10 cellular contexts compared by ENCODE assay signal in the genomic region with DNA sequence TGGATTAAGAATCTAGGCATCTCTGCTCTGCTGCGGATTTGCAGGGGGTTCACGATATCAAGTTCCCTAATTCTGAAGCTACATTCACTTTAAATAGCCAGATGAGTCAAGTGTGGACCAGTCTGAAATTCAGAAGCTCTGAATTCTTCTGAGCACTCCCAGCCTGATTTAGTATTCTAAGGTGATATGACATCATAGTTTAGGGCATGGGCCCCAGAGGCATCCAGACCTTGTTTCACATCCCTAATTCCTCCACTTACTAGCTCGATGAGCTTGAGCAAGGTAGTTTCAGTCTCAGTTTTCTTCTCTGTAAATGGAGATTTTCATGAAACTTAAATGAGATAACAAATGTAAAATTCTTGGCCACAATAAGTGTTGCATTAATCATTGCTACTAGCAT.
A peak's percentile ranks its signal among the peaks of the same experiment; 100 is the strongest.
DNase-seq lines count a peak whose midpoint lies in the region; ATAC-seq, FAIRE-seq and TF ChIP-seq lines count a peak whose summit lies in the region.
"Had no signal": no experiment of that assay in that cellular context is flagged by ENCODE, and none has a peak within 500 bp of the region (broad histone marks: within the 10 kb centered on the region; RNA-seq: fewer than 3 reads in every experiment).

No MANE protein-coding gene starts in this region.

- H3K36me3 Mint-ChIP-seq in activated naive CD4-positive, alpha-beta T cell treated with anti-CD3 and anti-CD28 coated beads, Interleukin-2, amount 50 U/mL, for 72 hours = no peaks in the 10 kb centered on the region

- DNase-seq in GM12891 (ENCODE audit: insufficient read length, low spot score) = peak; percentile 28
- DNase-seq in NOMO-1 treated with dmso at 0.1 percent for 144 hours (lab: John Stamatoyannopoulos, UW; ENCODE audit: unreplicated experiment) = peak; percentile 87
- no peak for DNase-seq in COLO668 (lab: John Stamatoyannopoulos, UW; ENCODE audit: unreplicated experiment)
- no peak for DNase-seq in cortex of kidney (lab: John Stamatoyannopoulos, UW)
- DNase-seq in activated naive CD4-positive, alpha-beta T cell treated with anti-CD3 and anti-CD28 coated beads, Interleukin-2, amount 50 U/mL, for 72 hours (ENCODE audit: low spot score in 2 of 2) = no peak
- no peak for DNase-seq in activated CD8-positive, alpha-beta memory T cell treated with anti-CD3 and anti-CD28 coated beads for 24 hours
- DNase-seq: GM23248, NCI-H187 had no signal

- peaks cover 0 to 4% of the 10 kb centered on the region in 2 donors for H3K9me3 Mint-ChIP-seq in activated naive CD4-positive, alpha-beta T cell treated with anti-CD3 and anti-CD28 coated beads, Interleukin-2, amount 50 U/mL, for 72 hours

- peak; percentile 99 for ATAC-seq in GM19463 (IDR thresholded peaks at IDR 0.05; ENCODE audit: unreplicated experiment)
- peak; percentile 99 for ATAC-seq in HG03025 (IDR thresholded peaks at IDR 0.05; ENCODE audit: low FRiP score, unreplicated experiment)
- no peak for ATAC-seq in activated naive CD4-positive, alpha-beta T cell treated with anti-CD3 and anti-CD28 coated beads, Interleukin-2, amount 50 U/mL, for 72 hours

- peak; percentile 78 for FAIRE-seq in GM12891 (lab: Jason Lieb, UNC)

- no peak overlapping the region for H3K27ac Mint-ChIP-seq in activated naive CD4-positive, alpha-beta T cell treated with anti-CD3 and anti-CD28 coated beads, Interleukin-2, amount 50 U/mL, for 72 hours

- TF ChIP-seq POLR2A in GM12891 (IDR thresholded peaks at IDR 0.05; ENCODE audit: low read depth, low read length) = no peak

TF ChIP-seq in GM12891, 5 proteins besides CTCF, POLR2A, EP300 and RAD21:
- TF ChIP-seq POU2F2 (IDR thresholded peaks at IDR 0.05; ENCODE audit: low read depth, low read length) (peak; percentile 52; the same call in 1 of the 2 replicates), POLR2AphosphoS5 (IDR thresholded peaks at IDR 0.05; ENCODE audit: low read depth, low read length) (no peak), SPI1 (IDR thresholded peaks at IDR 0.05; ENCODE audit: low read depth, low read length) (peak; percentile 96), TAF1 (IDR thresholded peaks at IDR 0.05; ENCODE audit: low read depth, low read length) (no peak), PAX5 (IDR thresholded peaks at IDR 0.05; ENCODE audit: insufficient read depth, low read length, severe bottlenecking) (peak; percentile 4)

Comparison
In these comparisons a context has a peak if more than half of its experiments do, and no peak if none do; other contexts are left out.
1. DNase-seq: peak in GM12891 (single experiment) and NOMO-1 treated with dmso at 0.1 percent for 144 hours (single experiment); none in COLO668 (single experiment), cortex of kidney (single experiment), activated naive CD4-positive, alpha-beta T cell treated with anti-CD3 and anti-CD28 coated beads, Interleukin-2, amount 50 U/mL, for 72 hours (0 of 2) and activated CD8-positive, alpha-beta memory T cell treated with anti-CD3 and anti-CD28 coated beads for 24 hours (single experiment).
2. ATAC-seq: peak in GM19463 (single experiment) and HG03025 (single experiment); none in activated naive CD4-positive, alpha-beta T cell treated with anti-CD3 and anti-CD28 coated beads, Interleukin-2, amount 50 U/mL, for 72 hours (0 of 2).